In genomic region chr17:12627177-12627629, GRCh38 we compare ENCODE assay signal across 1 cellular context.
TF ChIP-seq lines count a peak whose summit lies in the region.

No MANE protein-coding gene starts in this region.

TF ChIP-seq in HepG2, 621 proteins besides CTCF, POLR2A, EP300 and RAD21:
- TF ChIP-seq ZNF589 (CRISPR knock-in tag; conservative IDR thresholded peaks at IDR 0.05): no peak
- TF ChIP-seq NFE2L2 (IDR thresholded peaks at IDR 0.05; ENCODE audit: low read length): peak; percentile 72; the same call in 1 of the 2 replicates
- no peak for TF ChIP-seq SOX13 (IDR thresholded peaks at IDR 0.05)
- TF ChIP-seq SOX13 (CRISPR knock-in tag; conservative IDR thresholded peaks at IDR 0.05 in 1 of 2, IDR thresholded peaks at IDR 0.05 in 1 of 2): no peak
- TF ChIP-seq ATF7 (IDR thresholded peaks at IDR 0.05): peak; percentile 88
- TF ChIP-seq ATF7 (CRISPR knock-in tag; IDR thresholded peaks at IDR 0.05): no peak
- no peak for TF ChIP-seq FOXK1 (CRISPR knock-in tag; IDR thresholded peaks at IDR 0.05; ENCODE audit: borderline replicate concordance, low read depth)
- peak; percentile 91 for TF ChIP-seq ZBTB21 (CRISPR knock-in tag; IDR thresholded peaks at IDR 0.05)
- TF ChIP-seq ZNF639 (CRISPR knock-in tag; conservative IDR thresholded peaks at IDR 0.05): no peak
- TF ChIP-seq ZBTB1 (CRISPR knock-in tag; IDR thresholded peaks at IDR 0.05; ENCODE audit: borderline replicate concordance): no peak
- TF ChIP-seq MLX (CRISPR knock-in tag; IDR thresholded peaks at IDR 0.05): no peak
- peak; percentile 30; the same call in 1 of the 2 replicates for TF ChIP-seq ARID5B (CRISPR knock-in tag; IDR thresholded peaks at IDR 0.05)
- TF ChIP-seq XBP1 (CRISPR knock-in tag; IDR thresholded peaks at IDR 0.05): 0 out of 2 replicates have a peak, but pooled peaks have one; percentile 35
- no peak for TF ChIP-seq ZNF629 (CRISPR knock-in tag; conservative IDR thresholded peaks at IDR 0.05)
- peak; percentile 92 for TF ChIP-seq CREB1 (IDR thresholded peaks at IDR 0.05)
- TF ChIP-seq CREB1 (CRISPR knock-in tag; IDR thresholded peaks at IDR 0.05): no peak
- peak; percentile 44 to 54 for TF ChIP-seq MAFK (conservative IDR thresholded peaks at IDR 0.05 in 1 of 2, IDR thresholded peaks at IDR 0.05 in 1 of 2; ENCODE audit: low read length in 2 of 2)
- no peak for TF ChIP-seq ZFP90 (CRISPR knock-in tag; IDR thresholded peaks at IDR 0.05; ENCODE audit: borderline replicate concordance)
- peak; percentile 38; the same call in 1 of the 2 replicates for TF ChIP-seq FOSL2 (CRISPR knock-in tag; IDR thresholded peaks at IDR 0.05)
- TF ChIP-seq MAFF (IDR thresholded peaks at IDR 0.05; ENCODE audit: low read depth, low read length): peak; percentile 41
- TF ChIP-seq RARA (CRISPR knock-in tag; IDR thresholded peaks at IDR 0.05): 0 out of 2 replicates have a peak, but pooled peaks have one; percentile 37
- no peak for TF ChIP-seq NBN (conservative IDR thresholded peaks at IDR 0.05)
- TF ChIP-seq IRF2 (CRISPR knock-in tag; IDR thresholded peaks at IDR 0.05): no peak
